9 cellular contexts compared by ENCODE assay signal in the genomic region with DNA sequence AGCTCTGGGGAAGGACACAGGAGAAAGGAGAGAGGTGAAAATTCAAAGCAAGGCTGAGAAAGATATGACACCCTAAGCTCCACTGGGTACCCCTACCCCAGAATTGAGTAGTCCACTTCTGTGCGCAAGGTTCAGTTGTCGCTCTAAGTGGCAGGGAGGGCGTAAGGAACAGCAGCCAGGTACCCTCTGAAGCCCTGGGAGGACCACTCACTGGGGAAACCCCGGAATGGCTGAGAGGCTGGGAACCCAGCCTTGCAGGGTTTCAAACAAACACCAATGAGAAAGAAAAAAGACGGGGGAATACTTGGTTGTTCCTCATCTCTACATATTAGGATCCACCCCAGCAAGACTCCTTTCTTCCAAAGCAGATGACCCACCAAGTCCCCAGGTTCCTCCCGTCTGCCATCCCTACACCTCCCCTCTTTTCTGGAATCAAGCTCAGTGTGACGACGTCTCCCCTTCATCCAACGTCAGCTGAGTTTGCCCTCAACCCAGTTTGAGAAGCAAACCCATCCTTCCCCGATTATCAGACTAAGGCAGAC. TPM values are rescaled to one million over a fixed set of nuclear protein-coding genes. Genes with fewer than 3 reads are reported as not detected.
DNase-seq lines count a peak whose midpoint lies in the region; ATAC-seq, FAIRE-seq and TF ChIP-seq lines count a peak whose summit lies in the region.
"Had no signal": no experiment of that assay in that cellular context is flagged by ENCODE, and none has a peak within 500 bp of the region (broad histone marks: within the 10 kb centered on the region; RNA-seq: fewer than 3 reads in every experiment).

No MANE protein-coding gene starts in this region.

- H3K4me3 Mint-ChIP-seq in T-helper 1 cell treated with Interleukin-12 subunit alpha and Interleukin-12 subunit beta and Interleukin-4 antibody, amounts not matched to agents 30 μg/mL and 1 μg/mL, for 36 hours = peak overlapping the region; percentile 97

- H3K9me3 ChIP-seq in HepG2 (ENCODE audit: low read length) (no peaks in the 10 kb centered on the region), thoracic aorta (no peaks in the 10 kb centered on the region)

- H3K9me3 Mint-ChIP-seq in T-helper 1 cell treated with Interleukin-12 subunit alpha and Interleukin-12 subunit beta and Interleukin-4 antibody, amounts not matched to agents 30 μg/mL and 1 μg/mL, for 36 hours = no peaks in the 10 kb centered on the region

- peaks cover 30% of the 10 kb centered on the region for H3K4me1 Mint-ChIP-seq in T-helper 1 cell treated with Interleukin-12 subunit alpha and Interleukin-12 subunit beta and Interleukin-4 antibody, amounts not matched to agents 30 μg/mL and 1 μg/mL, for 36 hours (ENCODE audit: low read depth)

- TF ChIP-seq CTCF in HepG2 (CRISPR knock-in tag; IDR thresholded peaks at IDR 0.05) (no peak), thoracic aorta (IDR thresholded peaks at IDR 0.05) (no peak)

- peak overlapping the region; percentile 88 for H3K27ac Mint-ChIP-seq in T-helper 1 cell treated with Interleukin-12 subunit alpha and Interleukin-12 subunit beta and Interleukin-4 antibody, amounts not matched to agents 30 μg/mL and 1 μg/mL, for 36 hours

- H3K79me2 ChIP-seq in HepG2 (ENCODE audit: insufficient read depth, low read length) = peaks cover 15% of the 10 kb centered on the region

- in situ Hi-C loops in HepG2 (cut with HindIII; ENCODE audit: extremely low pct_ligation_motif_present, low pct_unique_long_range_greater_than_20kb) = no loop called here

- H2AFZ ChIP-seq in HepG2 (ENCODE audit: low read length) = no peak overlapping the region

- TF ChIP-seq RAD21 in HepG2 (CRISPR knock-in tag; IDR thresholded peaks at IDR 0.05) = no peak

- H4K20me1 ChIP-seq in HepG2 (ENCODE audit: insufficient read depth, low read length) = 0 out of 2 replicates have a peak, but pooled peaks cover 9% of the 10 kb centered on the region

- 10% methylated on average over 10 of the region's 10 CpGs for WGBS in HepG2 (ENCODE audit: low lambda C conversion rate)

- peaks cover 21% of the 10 kb centered on the region for H3K4me1 ChIP-seq in HepG2 (ENCODE audit: insufficient read depth, low read length)
- H3K4me1 ChIP-seq in thoracic aorta (ENCODE audit: control insufficient read depth in 1 of 2, low read depth in 2 of 2) = peaks cover 35 to 53% of the 10 kb centered on the region in 2 donors

- no peaks in the 10 kb centered on the region for H3K36me3 Mint-ChIP-seq in T-helper 1 cell treated with Interleukin-12 subunit alpha and Interleukin-12 subunit beta and Interleukin-4 antibody, amounts not matched to agents 30 μg/mL and 1 μg/mL, for 36 hours (ENCODE audit: low read depth)

- H3K27me3 ChIP-seq in HepG2 (ENCODE audit: control insufficient read depth in 1 of 2, insufficient read depth in 2 of 2, low read length in 2 of 2) = no peaks in the 10 kb centered on the region; a peak in 1 of 5 replicates
- no peaks in the 10 kb centered on the region for H3K27me3 ChIP-seq in thoracic aorta (replicated peaks; ENCODE audit: insufficient read depth)

- intact Hi-C loops in HepG2 (cut with micrococcal nuclease; ENCODE audit: unreplicated experiment) = no loop called here

- no peak overlapping the region for H3K27ac ChIP-seq in HepG2 (ENCODE audit: extremely low read length, insufficient read depth, low read length)
- peak overlapping the region; percentile 98 to 100 for H3K27ac ChIP-seq in thoracic aorta

- TF ChIP-seq EP300 in HepG2 (IDR thresholded peaks at IDR 0.05; ENCODE audit: low read depth in 2 of 2, low read length in 2 of 2) = no peak
- no peak for TF ChIP-seq EP300 in HepG2 (CRISPR knock-in tag; IDR thresholded peaks at IDR 0.05; ENCODE audit: borderline replicate concordance)

- ATAC-seq in HepG2 (peak; percentile 4; the same call in 2 of the 3 replicates), thoracic aorta (ENCODE audit: insufficient number of reproducible peaks, low FRiP score, low read depth) (no peak)

- FAIRE-seq in HepG2 (lab: Jason Lieb, UNC) = no peak

- H3K9ac ChIP-seq in HepG2 (ENCODE audit: insufficient read depth, low read depth, low read length) = peak overlapping the region; percentile 75; the same call in 1 of the 2 replicates

- BruUV-seq in HepG2 (replicated peaks; lab: Mats Ljungman, UMichigan) = TSS peak; percentile 59

- CTCF ChIA-PET in HepG2 (lab: Yijun Ruan, JAX; ENCODE audit: low intra/inter-chr PET ratio, low total read pairs) = interaction anchor here (1.0 kb wide), 1 partner anchor 12 kb away, joined by 3 read pairs; no protein-coding TSS in a partner anchor

- H3K4me3 ChIP-seq in HepG2 (replicated peaks in 1 of 3; ENCODE audit: insufficient read depth in 1 of 3, low read depth in 2 of 3, low read length in 3 of 3) (peak overlapping the region; percentile 72 to 95 (median 87)), thoracic aorta (peak overlapping the region; percentile 99)

- no peak for TF ChIP-seq POLR2A in HepG2 (IDR thresholded peaks at IDR 0.05; ENCODE audit: insufficient read depth in 1 of 2, low read depth in 2 of 2, low read length in 2 of 2)

- H3K27me3 Mint-ChIP-seq in T-helper 1 cell treated with Interleukin-12 subunit alpha and Interleukin-12 subunit beta and Interleukin-4 antibody, amounts not matched to agents 30 μg/mL and 1 μg/mL, for 36 hours (ENCODE audit: low read depth) = no peaks in the 10 kb centered on the region

- H3K4me2 ChIP-seq in HepG2 (ENCODE audit: low read depth, low read length) = peak overlapping the region; percentile 91

- no peak for DNase-seq in T-helper 1 cell
- DNase-seq in astrocyte of the hippocampus (ENCODE audit: low read depth, low spot score) = peak; percentile 46
- no peak for DNase-seq in HepG2 (ENCODE audit: low spot score)
- no peak for DNase-seq in thoracic aorta (ENCODE audit: low spot score)
- no peak for DNase-seq in SK-N-DZ (ENCODE audit: low spot score)
- DNase-seq in stimulated activated CD8-positive, alpha-beta memory T cell treated with anti-CD3 and anti-CD28 coated beads, Interleukin-4, amount 100 ng/mL, for 48 hours = no peak
- no peak for DNase-seq in COLO829 (ENCODE audit: low spot score)

- H3K36me3 ChIP-seq in HepG2 (replicated peaks in 1 of 2; ENCODE audit: control insufficient read depth in 1 of 2, insufficient read depth in 2 of 2, low read length in 2 of 2) (peaks cover 2 to 10% of the 10 kb centered on the region in 2 experiments; a peak in 3 of 5 replicates), thoracic aorta (peaks cover 15% of the 10 kb centered on the region)

- POLR2A ChIA-PET in HepG2 (lab: Yijun Ruan, JAX) = interaction anchor here (1.0 to 3.8 kb wide), 5 partner anchors 9 to 125 kb away, joined by 3 to 57 read pairs (median 9); a partner anchor contains a TSS

RNA-seq across cellular contexts. Expression of a gene that starts 0.9 kb away (rescaled TPM):
- total RNA-seq in HepG2 (2016; rRNA removed; fragmentation: Illumina TruSeq; extraction: Trizol) (7.3 and 12.2 TPM in 2 replicates), thoracic aorta (10 to 100 TPM; 77.7 to 93.4 TPM)
- total RNA-seq in HepG2 (2016; cell fraction: cytosol; rRNA removed; fragmentation: Illumina TruSeq; extraction: Trizol; ENCODE audit: low read depth) = 9.1 and 9.7 TPM in 2 replicates
- 5.5 and 14.0 TPM in 2 replicates for total RNA-seq in HepG2 (2016; cell fraction: insoluble cytoplasmic fraction; rRNA removed; fragmentation: Illumina TruSeq; extraction: Trizol)
- total RNA-seq in HepG2 (2016; cell fraction: membrane; rRNA removed; fragmentation: Illumina TruSeq; extraction: Trizol) = 8.8 and 9.7 TPM in 2 replicates
- total RNA-seq in HepG2 (2016; cell fraction: nucleus; rRNA removed; fragmentation: Illumina TruSeq; extraction: Trizol) = 21.8 and 27.5 TPM in 2 replicates
- 65.9 and 79.6 TPM in 2 replicates for polyA plus RNA-seq in HepG2 (2011; rRNA removed)
- 25.4 and 26.4 TPM in 2 replicates for polyA plus RNA-seq in HepG2 (2011; cell fraction: cytosol; rRNA removed)
- polyA plus RNA-seq in HepG2 (2011; cell fraction: nucleus; rRNA removed) = 362 and 407 TPM in 2 replicates
- 51.5 and 57.5 TPM in 2 replicates for polyA plus RNA-seq in HepG2 (2012)
- polyA plus RNA-seq in HepG2 (2016; cell fraction: cytosol; fragmentation: Illumina TruSeq; extraction: Trizol; ENCODE audit: low read depth) = 2.1 and 2.4 TPM in 2 replicates
- 4.7 TPM in 2 replicates for polyA plus RNA-seq in HepG2 (2016; cell fraction: insoluble cytoplasmic fraction; fragmentation: Illumina TruSeq; extraction: Trizol; ENCODE audit: low read depth)
- polyA plus RNA-seq in HepG2 (2016; cell fraction: membrane; fragmentation: Illumina TruSeq; extraction: Trizol; ENCODE audit: low read depth) = 5.1 and 8.4 TPM in 2 replicates
- polyA plus RNA-seq in HepG2 (2016; cell fraction: nucleus; fragmentation: Illumina TruSeq; extraction: Trizol; ENCODE audit: insufficient read depth, low read depth) = 41.9 and 51.4 TPM in 2 replicates
- polyA minus RNA-seq in HepG2 (2011; rRNA and poly(A)+ RNA removed; ENCODE audit: low replicate concordance) = 29.1 and 80.1 TPM in 2 replicates
- polyA minus RNA-seq in HepG2 (2011; cell fraction: cytosol; rRNA and poly(A)+ RNA removed) = 14.6 and 15.4 TPM in 2 replicates
- 87.2 and 109 TPM in 2 replicates for polyA minus RNA-seq in HepG2 (2011; cell fraction: nucleus; rRNA and poly(A)+ RNA removed)
- 39.9 and 61.0 TPM in 2 replicates for polyA plus RNA-seq in SK-N-DZ (2014; cell fraction: cytosol; rRNA removed)
- 254 and 255 TPM in 2 replicates for polyA plus RNA-seq in SK-N-DZ (2014; cell fraction: nucleus; rRNA removed)

RNA-seq across cellular contexts. Expression of a gene that starts 15.1 kb away (rescaled TPM):
- total RNA-seq in HepG2 (2016; rRNA removed; fragmentation: Illumina TruSeq; extraction: Trizol) (not detected in 2 replicates), thoracic aorta (1 to 10 TPM; 1.2 to 2.4 TPM)
- total RNA-seq in HepG2 (2016; cell fraction: cytosol; rRNA removed; fragmentation: Illumina TruSeq; extraction: Trizol; ENCODE audit: low read depth) = not detected in 2 replicates
- not detected in 2 replicates for total RNA-seq in HepG2 (2016; cell fraction: insoluble cytoplasmic fraction; rRNA removed; fragmentation: Illumina TruSeq; extraction: Trizol)
- not detected in 2 replicates for total RNA-seq in HepG2 (2016; cell fraction: membrane; rRNA removed; fragmentation: Illumina TruSeq; extraction: Trizol)
- total RNA-seq in HepG2 (2016; cell fraction: nucleus; rRNA removed; fragmentation: Illumina TruSeq; extraction: Trizol) = not detected in 2 replicates
- not detected in 2 replicates for polyA plus RNA-seq in HepG2 (2011; rRNA removed)
- polyA plus RNA-seq in HepG2 (2011; cell fraction: cytosol; rRNA removed) = not detected in 2 replicates
- 0.03 and 0.10 TPM in 2 replicates for polyA plus RNA-seq in HepG2 (2011; cell fraction: nucleus; rRNA removed)
- polyA plus RNA-seq in HepG2 (2012) = not detected in 2 replicates
- polyA plus RNA-seq in HepG2 (2016; cell fraction: cytosol; fragmentation: Illumina TruSeq; extraction: Trizol; ENCODE audit: low read depth) = not detected in 2 replicates
- not detected in 2 replicates for polyA plus RNA-seq in HepG2 (2016; cell fraction: insoluble cytoplasmic fraction; fragmentation: Illumina TruSeq; extraction: Trizol; ENCODE audit: low read depth)
- not detected in 2 replicates for polyA plus RNA-seq in HepG2 (2016; cell fraction: membrane; fragmentation: Illumina TruSeq; extraction: Trizol; ENCODE audit: low read depth)
- not detected in 2 replicates for polyA plus RNA-seq in HepG2 (2016; cell fraction: nucleus; fragmentation: Illumina TruSeq; extraction: Trizol; ENCODE audit: insufficient read depth, low read depth)
- 0.07 TPM in 1 of 2 replicates, not detected in the other for polyA minus RNA-seq in HepG2 (2011; rRNA and poly(A)+ RNA removed; ENCODE audit: low replicate concordance)
- not detected in 2 replicates for polyA minus RNA-seq in HepG2 (2011; cell fraction: cytosol; rRNA and poly(A)+ RNA removed)
- 0.12 TPM in 1 of 2 replicates, not detected in the other for polyA minus RNA-seq in HepG2 (2011; cell fraction: nucleus; rRNA and poly(A)+ RNA removed)
- 0.21 TPM in 1 of 2 replicates, not detected in the other for polyA plus RNA-seq in SK-N-DZ (2014; cell fraction: cytosol; rRNA removed)
- polyA plus RNA-seq in SK-N-DZ (2014; cell fraction: nucleus; rRNA removed) = 0.47 and 1.3 TPM in 2 replicates
- total RNA-seq: Daoy had no signal

RNA-seq across cellular contexts. Expression of a gene that starts 21.5 kb away (rescaled TPM):
- total RNA-seq in HepG2 (2016; rRNA removed; fragmentation: Illumina TruSeq; extraction: Trizol) = 1,275 and 1,742 TPM in 2 replicates
- 206 and 211 TPM in 2 replicates for total RNA-seq in HepG2 (2016; cell fraction: cytosol; rRNA removed; fragmentation: Illumina TruSeq; extraction: Trizol; ENCODE audit: low read depth)
- 1,254 and 1,746 TPM in 2 replicates for total RNA-seq in HepG2 (2016; cell fraction: insoluble cytoplasmic fraction; rRNA removed; fragmentation: Illumina TruSeq; extraction: Trizol)
- total RNA-seq in HepG2 (2016; cell fraction: membrane; rRNA removed; fragmentation: Illumina TruSeq; extraction: Trizol) = 303 and 313 TPM in 2 replicates
- total RNA-seq in HepG2 (2016; cell fraction: nucleus; rRNA removed; fragmentation: Illumina TruSeq; extraction: Trizol) = 412 and 422 TPM in 2 replicates
- 1,008 and 1,353 TPM in 2 replicates for polyA plus RNA-seq in HepG2 (2011; rRNA removed)
- 1,199 and 1,413 TPM in 2 replicates for polyA plus RNA-seq in HepG2 (2011; cell fraction: cytosol; rRNA removed)
- 271 and 295 TPM in 2 replicates for polyA plus RNA-seq in HepG2 (2011; cell fraction: nucleus; rRNA removed)
- polyA plus RNA-seq in HepG2 (2012) = 414 and 527 TPM in 2 replicates
- 236 and 258 TPM in 2 replicates for polyA plus RNA-seq in HepG2 (2016; cell fraction: cytosol; fragmentation: Illumina TruSeq; extraction: Trizol; ENCODE audit: low read depth)
- 2,014 and 2,064 TPM in 2 replicates for polyA plus RNA-seq in HepG2 (2016; cell fraction: insoluble cytoplasmic fraction; fragmentation: Illumina TruSeq; extraction: Trizol; ENCODE audit: low read depth)
- polyA plus RNA-seq in HepG2 (2016; cell fraction: membrane; fragmentation: Illumina TruSeq; extraction: Trizol; ENCODE audit: low read depth) = 268 and 293 TPM in 2 replicates
- polyA plus RNA-seq in HepG2 (2016; cell fraction: nucleus; fragmentation: Illumina TruSeq; extraction: Trizol; ENCODE audit: insufficient read depth, low read depth) = 567 and 603 TPM in 2 replicates
- 2,124 and 7,641 TPM in 2 replicates for polyA minus RNA-seq in HepG2 (2011; rRNA and poly(A)+ RNA removed; ENCODE audit: low replicate concordance)
- 381 and 450 TPM in 2 replicates for polyA minus RNA-seq in HepG2 (2011; cell fraction: cytosol; rRNA and poly(A)+ RNA removed)
- polyA minus RNA-seq in HepG2 (2011; cell fraction: nucleus; rRNA and poly(A)+ RNA removed) = 183 and 194 TPM in 2 replicates
- 100 to 1,000 TPM; 501 to 945 TPM for total RNA-seq in thoracic aorta
- polyA plus RNA-seq in SK-N-DZ (2014; cell fraction: cytosol; rRNA removed) = 4,089 and 4,487 TPM in 2 replicates
- 1,364 and 1,619 TPM in 2 replicates for polyA plus RNA-seq in SK-N-DZ (2014; cell fraction: nucleus; rRNA removed)

RNA-seq across cellular contexts. Expression of a gene that starts 39.9 kb away (rescaled TPM):
- total RNA-seq in HepG2 (2016; rRNA removed; fragmentation: Illumina TruSeq; extraction: Trizol) (1.4 and 1.6 TPM in 2 replicates), thoracic aorta (1 to 10 TPM in 1 of 2 donors, not detected in 1; 1.3 TPM)
- total RNA-seq in HepG2 (2016; cell fraction: cytosol; rRNA removed; fragmentation: Illumina TruSeq; extraction: Trizol; ENCODE audit: low read depth) = 0.71 and 0.79 TPM in 2 replicates
- 1.5 and 1.9 TPM in 2 replicates for total RNA-seq in HepG2 (2016; cell fraction: insoluble cytoplasmic fraction; rRNA removed; fragmentation: Illumina TruSeq; extraction: Trizol)
- total RNA-seq in HepG2 (2016; cell fraction: membrane; rRNA removed; fragmentation: Illumina TruSeq; extraction: Trizol) = 0.62 and 1.0 TPM in 2 replicates
- total RNA-seq in HepG2 (2016; cell fraction: nucleus; rRNA removed; fragmentation: Illumina TruSeq; extraction: Trizol) = 0.75 and 1.0 TPM in 2 replicates
- 2.5 and 2.9 TPM in 2 replicates for polyA plus RNA-seq in HepG2 (2011; rRNA removed)
- polyA plus RNA-seq in HepG2 (2011; cell fraction: cytosol; rRNA removed) = 2.7 and 2.8 TPM in 2 replicates
- 2.0 and 2.7 TPM in 2 replicates for polyA plus RNA-seq in HepG2 (2011; cell fraction: nucleus; rRNA removed)
- polyA plus RNA-seq in HepG2 (2012) = 2.3 and 3.2 TPM in 2 replicates
- 0.21 and 0.42 TPM in 2 replicates for polyA plus RNA-seq in HepG2 (2016; cell fraction: cytosol; fragmentation: Illumina TruSeq; extraction: Trizol; ENCODE audit: low read depth)
- 1.2 and 1.3 TPM in 2 replicates for polyA plus RNA-seq in HepG2 (2016; cell fraction: insoluble cytoplasmic fraction; fragmentation: Illumina TruSeq; extraction: Trizol; ENCODE audit: low read depth)
- 0.52 and 0.79 TPM in 2 replicates for polyA plus RNA-seq in HepG2 (2016; cell fraction: membrane; fragmentation: Illumina TruSeq; extraction: Trizol; ENCODE audit: low read depth)
- polyA plus RNA-seq in HepG2 (2016; cell fraction: nucleus; fragmentation: Illumina TruSeq; extraction: Trizol; ENCODE audit: insufficient read depth, low read depth) = 1.3 and 1.8 TPM in 2 replicates
- 4.3 TPM in 2 replicates for polyA minus RNA-seq in HepG2 (2011; rRNA and poly(A)+ RNA removed; ENCODE audit: low replicate concordance)
- polyA minus RNA-seq in HepG2 (2011; cell fraction: cytosol; rRNA and poly(A)+ RNA removed) = 0.88 and 0.89 TPM in 2 replicates
- 0.62 and 0.90 TPM in 2 replicates for polyA minus RNA-seq in HepG2 (2011; cell fraction: nucleus; rRNA and poly(A)+ RNA removed)
- 14.2 and 19.6 TPM in 2 replicates for polyA plus RNA-seq in SK-N-DZ (2014; cell fraction: cytosol; rRNA removed)
- 14.3 and 15.4 TPM in 2 replicates for polyA plus RNA-seq in SK-N-DZ (2014; cell fraction: nucleus; rRNA removed)

RNA-seq across cellular contexts. Expression of a gene that starts 49.1 kb away (rescaled TPM):
- total RNA-seq in HepG2 (2016; rRNA removed; fragmentation: Illumina TruSeq; extraction: Trizol) (10.4 and 25.7 TPM in 2 replicates), thoracic aorta (100 to 1,000 TPM in 1 of 2 donors, 10 to 100 TPM in 1; 56.5 to 101 TPM)
- 3.8 and 5.1 TPM in 2 replicates for total RNA-seq in HepG2 (2016; cell fraction: cytosol; rRNA removed; fragmentation: Illumina TruSeq; extraction: Trizol; ENCODE audit: low read depth)
- 9.4 and 20.2 TPM in 2 replicates for total RNA-seq in HepG2 (2016; cell fraction: insoluble cytoplasmic fraction; rRNA removed; fragmentation: Illumina TruSeq; extraction: Trizol)
- total RNA-seq in HepG2 (2016; cell fraction: membrane; rRNA removed; fragmentation: Illumina TruSeq; extraction: Trizol) = 7.5 and 9.1 TPM in 2 replicates
- 25.5 and 28.3 TPM in 2 replicates for total RNA-seq in HepG2 (2016; cell fraction: nucleus; rRNA removed; fragmentation: Illumina TruSeq; extraction: Trizol)
- polyA plus RNA-seq in HepG2 (2011; rRNA removed) = 8.1 and 8.2 TPM in 2 replicates
- 5.0 and 6.5 TPM in 2 replicates for polyA plus RNA-seq in HepG2 (2011; cell fraction: cytosol; rRNA removed)
- polyA plus RNA-seq in HepG2 (2011; cell fraction: nucleus; rRNA removed) = 41.1 and 48.4 TPM in 2 replicates
- 20.0 and 20.6 TPM in 2 replicates for polyA plus RNA-seq in HepG2 (2012)
- 0.52 and 0.66 TPM in 2 replicates for polyA plus RNA-seq in HepG2 (2016; cell fraction: cytosol; fragmentation: Illumina TruSeq; extraction: Trizol; ENCODE audit: low read depth)
- polyA plus RNA-seq in HepG2 (2016; cell fraction: insoluble cytoplasmic fraction; fragmentation: Illumina TruSeq; extraction: Trizol; ENCODE audit: low read depth) = 18.4 and 23.1 TPM in 2 replicates
- 1.3 and 2.4 TPM in 2 replicates for polyA plus RNA-seq in HepG2 (2016; cell fraction: membrane; fragmentation: Illumina TruSeq; extraction: Trizol; ENCODE audit: low read depth)
- 78.2 and 102 TPM in 2 replicates for polyA plus RNA-seq in HepG2 (2016; cell fraction: nucleus; fragmentation: Illumina TruSeq; extraction: Trizol; ENCODE audit: insufficient read depth, low read depth)
- polyA minus RNA-seq in HepG2 (2011; rRNA and poly(A)+ RNA removed; ENCODE audit: low replicate concordance) = 12.2 and 28.0 TPM in 2 replicates
- 19.4 and 23.5 TPM in 2 replicates for polyA minus RNA-seq in HepG2 (2011; cell fraction: cytosol; rRNA and poly(A)+ RNA removed)
- polyA minus RNA-seq in HepG2 (2011; cell fraction: nucleus; rRNA and poly(A)+ RNA removed) = 32.2 and 33.3 TPM in 2 replicates
- 19.0 and 23.0 TPM in 2 replicates for polyA plus RNA-seq in SK-N-DZ (2014; cell fraction: cytosol; rRNA removed)
- polyA plus RNA-seq in SK-N-DZ (2014; cell fraction: nucleus; rRNA removed) = 28.8 and 36.1 TPM in 2 replicates
